Comparison of ENCODE assay signal across 8 cellular contexts in the genomic region with DNA sequence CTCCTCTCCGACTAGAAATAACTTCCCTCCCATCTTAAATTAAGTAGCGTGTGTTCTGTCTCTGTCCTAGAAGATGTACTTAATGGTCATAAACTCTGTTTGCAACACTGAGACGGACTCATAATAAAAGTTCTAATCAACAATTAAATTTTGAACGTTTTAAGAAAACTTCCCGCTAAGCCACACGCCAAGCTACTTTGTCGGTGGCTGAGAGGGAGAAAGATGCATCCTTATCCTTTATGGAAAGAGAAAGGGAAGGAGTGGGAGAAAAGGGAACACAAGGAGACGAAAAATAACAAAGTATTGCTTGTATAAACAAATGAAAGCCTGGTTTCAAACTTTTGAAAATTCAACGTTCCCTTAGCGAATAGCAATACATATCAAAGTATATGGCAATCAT.
DNase-seq lines count a peak whose midpoint lies in the region; ATAC-seq and TF ChIP-seq lines count a peak whose summit lies in the region.

No MANE protein-coding gene starts in this region.

- H3K9ac ChIP-seq in SK-N-MC (ENCODE audit: insufficient read length): peak overlapping the region; percentile 90

- TF ChIP-seq CTCF in foreskin fibroblast (IDR thresholded peaks at IDR 0.05; ENCODE audit: low read depth, low read length): no peak

- H3K9me3 ChIP-seq in SK-N-MC (ENCODE audit: low read depth, low read length): no peaks in the 10 kb centered on the region

- H3K4me3 Mint-ChIP-seq in T-helper 2 cell treated with Interferon-gamma antibody and Interleukin-4, amounts not matched to agents 5 μg/mL and 100 μg/mL, for 36 hours: peak overlapping the region; percentile 90
- peak overlapping the region; percentile 65 for H3K4me3 Mint-ChIP-seq in stimulated activated effector memory CD8-positive, alpha-beta T cell treated with anti-CD3 and anti-CD28 coated beads, Interleukin-12 subunit alpha, Interleukin-12 subunit beta, amount 100 ng/mL, for 72 hours

- H3K36me3 Mint-ChIP-seq in T-helper 2 cell treated with Interferon-gamma antibody and Interleukin-4, amounts not matched to agents 5 μg/mL and 100 μg/mL, for 36 hours (ENCODE audit: low read depth): peaks cover 1% of the 10 kb centered on the region
- no peaks in the 10 kb centered on the region for H3K36me3 Mint-ChIP-seq in stimulated activated effector memory CD8-positive, alpha-beta T cell treated with anti-CD3 and anti-CD28 coated beads, Interleukin-12 subunit alpha, Interleukin-12 subunit beta, amount 100 ng/mL, for 72 hours

- peak overlapping the region; percentile 81 for H3K27ac Mint-ChIP-seq in T-helper 2 cell treated with Interferon-gamma antibody and Interleukin-4, amounts not matched to agents 5 μg/mL and 100 μg/mL, for 36 hours
- H3K27ac Mint-ChIP-seq in stimulated activated effector memory CD8-positive, alpha-beta T cell treated with anti-CD3 and anti-CD28 coated beads, Interleukin-12 subunit alpha, Interleukin-12 subunit beta, amount 100 ng/mL, for 72 hours: no peak overlapping the region

- peaks cover 75% of the 10 kb centered on the region for H3K27me3 Mint-ChIP-seq in T-helper 2 cell treated with Interferon-gamma antibody and Interleukin-4, amounts not matched to agents 5 μg/mL and 100 μg/mL, for 36 hours (ENCODE audit: low read depth)

- H3K27ac ChIP-seq in SK-N-MC: peak overlapping the region; percentile 97

- ATAC-seq in stimulated activated effector memory CD8-positive, alpha-beta T cell treated with anti-CD3 and anti-CD28 coated beads, Interleukin-12 subunit alpha, Interleukin-12 subunit beta, amount 100 ng/mL, for 72 hours: no peak
- ATAC-seq in GM21526 (IDR thresholded peaks at IDR 0.05; ENCODE audit: low FRiP score, unreplicated experiment): no peak

- H3K4me1 Mint-ChIP-seq in T-helper 2 cell treated with Interferon-gamma antibody and Interleukin-4, amounts not matched to agents 5 μg/mL and 100 μg/mL, for 36 hours (ENCODE audit: low read depth): peaks cover 22% of the 10 kb centered on the region
- peaks cover 11% of the 10 kb centered on the region for H3K4me1 Mint-ChIP-seq in stimulated activated effector memory CD8-positive, alpha-beta T cell treated with anti-CD3 and anti-CD28 coated beads, Interleukin-12 subunit alpha, Interleukin-12 subunit beta, amount 100 ng/mL, for 72 hours

- H3K4me3 ChIP-seq in SK-N-MC (peak overlapping the region; percentile 89), foreskin fibroblast (ENCODE audit: low read depth in 1 of 2, low read length in 2 of 2) (peak overlapping the region; percentile 64 to 82)

- no peak for DNase-seq in T-helper 2 cell treated with Interferon-gamma antibody and Interleukin-4, amounts not matched to agents 5 μg/mL and 100 μg/mL, for 36 hours (ENCODE audit: low spot score)
- no peak for DNase-seq in T-helper 2 cell
- no peak for DNase-seq in SK-N-MC (ENCODE audit: low read depth, low spot score)
- peak in 1 of 2 donors; percentile 39 for DNase-seq in foreskin fibroblast
- no peak for DNase-seq in stimulated activated effector memory CD8-positive, alpha-beta T cell treated with anti-CD3 and anti-CD28 coated beads, Interleukin-12 subunit alpha, Interleukin-12 subunit beta, amount 100 ng/mL, for 72 hours (ENCODE audit: low spot score in 2 of 2)
- no peak for DNase-seq in NCI-H1930 (lab: John Stamatoyannopoulos, UW)
- DNase-seq in NCI-H128 (lab: John Stamatoyannopoulos, UW; ENCODE audit: unreplicated experiment): no peak

- H3K36me3 ChIP-seq in SK-N-MC (ENCODE audit: insufficient read depth, low read length): peaks cover 17% of the 10 kb centered on the region; the same call in 1 of the 2 replicates

- H3K9me3 Mint-ChIP-seq in T-helper 2 cell treated with Interferon-gamma antibody and Interleukin-4, amounts not matched to agents 5 μg/mL and 100 μg/mL, for 36 hours: no peaks in the 10 kb centered on the region
- H3K9me3 Mint-ChIP-seq in stimulated activated effector memory CD8-positive, alpha-beta T cell treated with anti-CD3 and anti-CD28 coated beads, Interleukin-12 subunit alpha, Interleukin-12 subunit beta, amount 100 ng/mL, for 72 hours: no peaks in the 10 kb centered on the region
